In the genomic region with DNA sequence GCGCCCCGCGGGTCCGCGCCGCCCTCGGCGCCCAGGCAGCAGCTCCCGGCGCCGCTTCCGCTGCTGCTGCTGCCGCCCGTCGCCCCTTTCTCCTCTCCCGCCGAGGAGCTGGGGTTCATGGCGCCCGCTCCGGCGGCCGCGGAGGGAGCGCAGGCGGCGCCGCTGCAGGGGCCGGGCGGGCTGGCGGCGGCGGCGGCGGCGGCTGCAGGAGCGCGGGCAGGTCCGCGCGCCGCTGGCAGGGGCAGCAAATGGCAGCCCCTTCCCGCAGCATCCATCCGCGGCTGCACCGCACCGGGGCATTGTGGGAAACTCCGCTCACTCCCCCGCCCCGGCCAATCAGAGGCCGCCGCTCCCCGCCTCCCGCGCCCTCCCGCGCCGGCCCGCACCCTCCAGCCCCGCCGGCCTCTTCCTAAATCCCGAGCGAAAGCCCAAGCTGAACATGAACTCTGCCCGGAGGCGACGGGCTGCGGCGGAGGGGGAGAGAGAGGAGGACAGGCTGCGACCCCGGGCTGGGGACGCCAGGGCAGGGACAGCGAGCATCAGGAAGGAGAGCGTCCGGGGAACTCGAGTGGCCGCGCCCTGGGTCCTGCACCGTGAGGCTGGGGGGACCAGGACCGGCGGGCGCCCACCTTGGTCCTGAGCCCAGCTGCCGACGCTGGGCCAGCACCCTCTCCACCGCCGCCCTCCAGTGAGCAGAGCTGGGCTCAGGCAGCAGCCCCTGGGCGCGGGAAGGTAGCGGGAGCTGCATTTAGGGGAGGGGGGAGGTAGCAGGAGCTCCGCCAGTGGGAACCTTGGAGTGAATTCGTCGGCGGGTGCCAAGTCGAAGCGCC, we compare ENCODE assay signal across 8 cellular contexts. TPM values are rescaled to one million over a fixed set of nuclear protein-coding genes. Genes with fewer than 3 reads are reported as not detected.
DNase-seq lines count a peak whose midpoint lies in the region; ATAC-seq and TF ChIP-seq lines count a peak whose summit lies in the region.

A gene (minus strand): TSS at position 387 of the 830 bp plus-strand sequence.

- H2AFZ ChIP-seq in GM23338: peak within 1 kb of the TSS; percentile 99

- H3K4me3 Mint-ChIP-seq in GM23338 (peak within 1 kb of the TSS; percentile 71), endothelial cell (ENCODE audit: unreplicated experiment) (peak within 1 kb of the TSS; percentile 70)

- H3K27me3 ChIP-seq in GM23338 (ENCODE audit: insufficient read depth) (peaks cover 55% of the 10 kb centered on the region), RWPE2 (ENCODE audit: insufficient read depth, poor library complexity, severe bottlenecking) (peaks cover 45% of the 10 kb centered on the region)

- no peaks in the 10 kb centered on the region for H3K36me3 Mint-ChIP-seq in GM23338 (ENCODE audit: low read depth)
- H3K36me3 Mint-ChIP-seq in endothelial cell (ENCODE audit: low read depth, unreplicated experiment): no peaks in the 10 kb centered on the region

- H3K4me2 ChIP-seq in GM23338: peak within 1 kb of the TSS; percentile 97

- H3F3A ChIP-seq in GM23338 (replicated peaks; ENCODE audit: low read depth): peaks cover 3% of the 10 kb centered on the region; the same call in 1 of the 2 replicates

- ATAC-seq in GM23338: peak; percentile 74
- peak; percentile 17; the same call in 1 of the 3 replicates for ATAC-seq in RWPE2 (ENCODE audit: low read depth)

- no peaks in the 10 kb centered on the region for H4K20me1 ChIP-seq in GM23338 (replicated peaks; ENCODE audit: insufficient read depth)

- no peaks in the 10 kb centered on the region for H3K79me2 ChIP-seq in GM23338 (replicated peaks; ENCODE audit: insufficient read depth)

- H3K36me3 ChIP-seq in GM23338 (ENCODE audit: insufficient read depth) (no peaks in the 10 kb centered on the region), RWPE2 (ENCODE audit: low read depth) (no peaks in the 10 kb centered on the region), urinary bladder (ENCODE audit: insufficient read depth) (no peaks in the 10 kb centered on the region)

- H3K9me2 ChIP-seq in GM23338 (ENCODE audit: insufficient read depth): no peaks in the 10 kb centered on the region

- H3K9me3 ChIP-seq in RWPE2 (ENCODE audit: severe bottlenecking): no peaks in the 10 kb centered on the region

- H3K4me3 ChIP-seq in GM23338: peak within 1 kb of the TSS; percentile 72
- H3K4me3 ChIP-seq in RWPE2 (ENCODE audit: severe bottlenecking): peak within 1 kb of the TSS; percentile 25
- peak within 1 kb of the TSS; percentile 49 for H3K4me3 ChIP-seq in urinary bladder (ENCODE audit: low read depth, low read length)

- DNase-seq in ELF-1 (ENCODE audit: low read depth, low spot score) (peak; percentile 56), GM23338 (ENCODE audit: low spot score) (peak; percentile 77), RWPE2 (ENCODE audit: low spot score) (no peak), endothelial cell (ENCODE audit: low spot score) (peak; percentile 30), middle frontal gyrus (ENCODE audit: extremely low spot score, low spot score) (peak; percentile 78), LoVo (ENCODE audit: low spot score) (no peak), NAMALWA (ENCODE audit: low spot score) (no peak)

- H3K27ac ChIP-seq in GM23338 (ENCODE audit: low read depth) (no peak within 1 kb of the TSS), RWPE2 (ENCODE audit: poor library complexity, severe bottlenecking) (no peak within 1 kb of the TSS), urinary bladder (ENCODE audit: low read depth) (no peak within 1 kb of the TSS)

- H3K4me1 Mint-ChIP-seq in GM23338 (peaks cover 28% of the 10 kb centered on the region), endothelial cell (ENCODE audit: unreplicated experiment) (peaks cover 2% of the 10 kb centered on the region)

- WGBS in urinary bladder: under 1% methylated on average over 93 of the region's 93 CpGs

- H3K9me3 Mint-ChIP-seq in GM23338: no peaks in the 10 kb centered on the region
- no peaks in the 10 kb centered on the region for H3K9me3 Mint-ChIP-seq in endothelial cell (ENCODE audit: unreplicated experiment)

- no peak for TF ChIP-seq CTCF in GM23338 (conservative IDR thresholded peaks at IDR 0.05; ENCODE audit: low read depth in 2 of 2)
- TF ChIP-seq CTCF in RWPE2 (IDR thresholded peaks at IDR 0.05; ENCODE audit: poor library complexity, severe bottlenecking): no peak
- no peak for TF ChIP-seq CTCF in endothelial cell (IDR thresholded peaks at IDR 0.05; ENCODE audit: unreplicated experiment)

- peaks cover 26% of the 10 kb centered on the region; the same call in 1 of the 2 replicates for H3K4me1 ChIP-seq in GM23338 (ENCODE audit: insufficient read depth)
- H3K4me1 ChIP-seq in RWPE2 (ENCODE audit: insufficient read depth, poor library complexity, severe bottlenecking): no peaks in the 10 kb centered on the region
- H3K4me1 ChIP-seq in urinary bladder (ENCODE audit: insufficient read depth): no peaks in the 10 kb centered on the region

- H3K27ac Mint-ChIP-seq in GM23338 (no peak within 1 kb of the TSS), endothelial cell (ENCODE audit: unreplicated experiment) (no peak within 1 kb of the TSS)

- H3K27me3 Mint-ChIP-seq in GM23338 (ENCODE audit: insufficient read depth, low read depth, poor library complexity) (peaks cover 39% of the 10 kb centered on the region), endothelial cell (ENCODE audit: unreplicated experiment) (peaks cover 17% of the 10 kb centered on the region)

TF ChIP-seq in GM23338, 12 proteins besides CTCF, POLR2A, EP300 and RAD21:
- TF ChIP-seq CREB1 (CRISPR knock-in tag; IDR thresholded peaks at IDR 0.05; ENCODE audit: low read depth) (0 out of 2 replicates have a peak, but pooled peaks have one; percentile 12), EZH2phosphoT487 (IDR thresholded peaks at IDR 0.05; ENCODE audit: unreplicated experiment) (no peak)

RNA-seq across cellular contexts. Expression of the gene that starts here (rescaled TPM):
- 0.39 and 1.0 TPM in 2 replicates for total RNA-seq in GM23338 (2014; rRNA removed; shearing (Covaris generic))
- polyA plus RNA-seq in GM23338 (2016; fragmentation: Nextera tagmentation; extraction: Ambion mirVana): 0.16 and 0.40 TPM in 2 replicates
- total RNA-seq in endothelial cell (ENCODE audit: unreplicated experiment): 0.69 TPM
- 13.3 TPM for total RNA-seq in urinary bladder
- 1.8 TPM for polyA plus RNA-seq in urinary bladder

Comparison
In these comparisons a context has a peak if more than half of its experiments do, and no peak if none do; other contexts are left out.
1. Peak in DNase-seq in endothelial cell; RNA of the gene not detected or under 1 TPM.
2. DNase-seq: peak in ELF-1 (single experiment), GM23338 (single experiment) and middle frontal gyrus (single experiment); none in RWPE2 (single experiment), LoVo (single experiment) and NAMALWA (single experiment).
3. Peak in every context shown above with its lines, with median percentiles within 50 percentile points of each other: H3K4me3 ChIP-seq.